Comparison of ENCODE assay signal across 25 cellular contexts in the genomic region with DNA sequence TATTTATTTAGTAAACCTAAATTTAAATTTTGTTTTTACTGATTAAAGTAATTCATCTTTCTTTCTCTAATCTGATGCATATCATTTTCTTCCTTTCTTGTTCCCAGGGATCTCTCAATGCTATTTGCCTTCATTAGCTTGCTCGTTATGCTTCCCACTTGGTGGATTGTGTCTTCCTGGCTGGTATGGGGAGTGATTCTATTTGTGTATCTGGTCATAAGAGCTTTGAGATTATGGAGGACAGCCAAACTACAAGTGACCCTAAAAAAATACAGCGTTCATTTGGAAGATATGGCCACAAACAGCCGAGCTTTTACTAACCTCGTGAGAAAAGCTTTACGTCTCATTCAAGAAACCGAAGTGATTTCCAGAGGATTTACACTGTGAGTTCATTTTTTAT.
"Had no signal": no experiment of that assay in that cellular context is flagged by ENCODE, and none has a peak within 500 bp of the region (broad histone marks: within the 10 kb centered on the region; RNA-seq: fewer than 3 reads in every experiment).

No MANE protein-coding gene starts in this region.

- ATAC-seq: activated CD8-positive, alpha-beta memory T cell treated with anti-CD3 and anti-CD28 coated beads, Interleukin-2, amount 10 ng/mL, durations not matched to agents 7 days and 5 days; Panc1 had no signal

- H3K27me3 ChIP-seq: SJSA1 had no signal

- H3K36me3 Mint-ChIP-seq: IgD-negative memory B cell had no signal

- H3K4me3 ChIP-seq: SJSA1 had no signal

- H3K4me1 Mint-ChIP-seq: activated CD4-positive, alpha-beta T cell treated with anti-CD3 and anti-CD28 coated beads, Interleukin-2, amount 10 ng/mL, durations not matched to agents 24 days and 14 days; activated CD8-positive, alpha-beta memory T cell treated with anti-CD3 and anti-CD28 coated beads, Interleukin-2, amount 10 ng/mL, durations not matched to agents 7 days and 5 days; activated naive CD4-positive, alpha-beta T cell treated with anti-CD3 and anti-CD28 coated beads, Interleukin-2, amount 50 U/mL, for 24 hours; IgD-negative memory B cell had no signal

- H3K4me1 ChIP-seq: SJSA1 had no signal

- H3K9me3 Mint-ChIP-seq: activated CD4-positive, alpha-beta T cell treated with anti-CD3 and anti-CD28 coated beads, Interleukin-2, amount 10 ng/mL, durations not matched to agents 24 days and 14 days; activated naive CD4-positive, alpha-beta T cell treated with anti-CD3 and anti-CD28 coated beads, Interleukin-2, amount 50 U/mL, for 24 hours; activated T-cell treated with anti-CD3 and anti-CD28 coated beads, Interleukin-2, amount 50 U/mL, for 24 hours; activated T-helper 1 cell treated with anti-CD3 and anti-CD28 coated beads, Interleukin-12 subunit alpha, Interleukin-12 subunit beta, Interleukin-2, Interleukin-4 antibody, amounts not matched to agents 30 ng/mL and 10 ng/mL and 1 ng/mL, durations not matched to agents 14 hours and 24 hours and 36 hours; IgD-negative memory B cell; T-helper 1 cell treated with Interleukin-12 subunit alpha and Interleukin-12 subunit beta and Interleukin-4 antibody, amounts not matched to agents 30 μg/mL and 1 μg/mL, for 36 hours had no signal

- H3K27ac ChIP-seq: SJSA1 had no signal

- H3K27me3 Mint-ChIP-seq: activated CD4-positive, alpha-beta T cell treated with anti-CD3 and anti-CD28 coated beads, Interleukin-2, amount 10 ng/mL, durations not matched to agents 24 days and 14 days; activated CD8-positive, alpha-beta memory T cell treated with anti-CD3 and anti-CD28 coated beads, Interleukin-2, amount 10 ng/mL, durations not matched to agents 7 days and 5 days; activated naive CD4-positive, alpha-beta T cell treated with anti-CD3 and anti-CD28 coated beads, Interleukin-2, amount 50 U/mL, for 24 hours; activated T-cell treated with anti-CD3 and anti-CD28 coated beads, Interleukin-2, amount 50 U/mL, for 24 hours; IgD-negative memory B cell had no signal

- H3K27ac Mint-ChIP-seq: activated CD4-positive, alpha-beta T cell treated with anti-CD3 and anti-CD28 coated beads, Interleukin-2, amount 10 ng/mL, durations not matched to agents 24 days and 14 days; activated CD8-positive, alpha-beta memory T cell treated with anti-CD3 and anti-CD28 coated beads, Interleukin-2, amount 10 ng/mL, durations not matched to agents 7 days and 5 days; activated naive CD4-positive, alpha-beta T cell treated with anti-CD3 and anti-CD28 coated beads, Interleukin-2, amount 50 U/mL, for 24 hours; activated T-cell treated with anti-CD3 and anti-CD28 coated beads, Interleukin-2, amount 50 U/mL, for 24 hours; activated T-helper 1 cell treated with anti-CD3 and anti-CD28 coated beads, Interleukin-12 subunit alpha, Interleukin-12 subunit beta, Interleukin-2, Interleukin-4 antibody, amounts not matched to agents 30 ng/mL and 10 ng/mL and 1 ng/mL, durations not matched to agents 14 hours and 24 hours and 36 hours; IgD-negative memory B cell; T-helper 1 cell treated with Interleukin-12 subunit alpha and Interleukin-12 subunit beta and Interleukin-4 antibody, amounts not matched to agents 30 μg/mL and 1 μg/mL, for 36 hours had no signal

- H3K4me3 Mint-ChIP-seq: activated CD4-positive, alpha-beta T cell treated with anti-CD3 and anti-CD28 coated beads, Interleukin-2, amount 10 ng/mL, durations not matched to agents 24 days and 14 days; activated CD8-positive, alpha-beta memory T cell treated with anti-CD3 and anti-CD28 coated beads, Interleukin-2, amount 10 ng/mL, durations not matched to agents 7 days and 5 days; activated naive CD4-positive, alpha-beta T cell treated with anti-CD3 and anti-CD28 coated beads, Interleukin-2, amount 50 U/mL, for 24 hours; activated T-cell treated with anti-CD3 and anti-CD28 coated beads, Interleukin-2, amount 50 U/mL, for 24 hours; activated T-helper 1 cell treated with anti-CD3 and anti-CD28 coated beads, Interleukin-12 subunit alpha, Interleukin-12 subunit beta, Interleukin-2, Interleukin-4 antibody, amounts not matched to agents 30 ng/mL and 10 ng/mL and 1 ng/mL, durations not matched to agents 14 hours and 24 hours and 36 hours; IgD-negative memory B cell; T-helper 1 cell treated with Interleukin-12 subunit alpha and Interleukin-12 subunit beta and Interleukin-4 antibody, amounts not matched to agents 30 μg/mL and 1 μg/mL, for 36 hours had no signal

- H3K9me3 ChIP-seq: SJSA1 had no signal

- DNase-seq: activated CD4-positive, alpha-beta T cell treated with anti-CD3 and anti-CD28 coated beads for 1 hour; activated CD4-positive, alpha-beta T cell treated with anti-CD3 and anti-CD28 coated beads, Interleukin-2, amount 10 ng/mL, durations not matched to agents 24 days and 14 days; activated CD4-positive, alpha-beta T cell treated with anti-CD3 and anti-CD28 coated beads, Interleukin-2, amount 50 U/mL, for 48 hours; activated CD8-positive, alpha-beta memory T cell treated with anti-CD3 and anti-CD28 coated beads, Interleukin-2, amount 10 ng/mL, durations not matched to agents 7 days and 5 days; activated effector memory CD4-positive, alpha-beta T cell treated with Interleukin-2 at 50 U/mL for 16 hours; activated naive CD4-positive, alpha-beta T cell; activated T-cell treated with anti-CD3 and anti-CD28 coated beads, Interleukin-2, amount 50 U/mL, for 24 hours; aorta; cerebellar nuclear complex; KG1; NCI-H1048; NCI-H1930; NCI-H2227 treated with DMSO at 0.1 percent for 48 hours; NCI-H446 treated with DMSO at 0.1 percent for 48 hours; NCI-H524 treated with DMSO at 0.1 percent for 48 hours; NCI-H748 treated with DMSO at 0.1 percent for 48 hours; OCI-M1; RPMI8226; SHP77 had no signal
